Comparison of ENCODE assay signal across 1 cellular context in genomic region chr3:150736316-150736719, GRCh38.
TF ChIP-seq lines count a peak whose summit lies in the region.

No MANE protein-coding gene starts in this region.

TF ChIP-seq in SK-N-SH, 30 proteins besides CTCF, POLR2A, EP300 and RAD21 (continued from another document):
- no peak for TF ChIP-seq USF2 (IDR thresholded peaks at IDR 0.05; ENCODE audit: borderline replicate concordance, low read depth, low read length)
